In genomic region chr6:33710296-33711121, GRCh38 we compare ENCODE assay signal across 8 cellular contexts. TPM values are rescaled to one million over a fixed set of nuclear protein-coding genes. Genes with fewer than 3 reads are reported as not detected.
DNase-seq lines count a peak whose midpoint lies in the region; ATAC-seq lines count a peak whose summit lies in the region.

No MANE protein-coding gene starts in this region.

- H3K9ac ChIP-seq in HUES64 (ENCODE audit: low read depth, low read length): no peak overlapping the region

- no peaks in the 10 kb centered on the region for H3K9me3 ChIP-seq in CD8-positive, alpha-beta memory T cell (ENCODE audit: low read length)
- H3K9me3 ChIP-seq in HUES64 (ENCODE audit: insufficient read depth, low read depth, low read length): no peaks in the 10 kb centered on the region

- peaks cover 0 to 2% of the 10 kb centered on the region in 2 donors for H3K27me3 Mint-ChIP-seq in CD8-positive, alpha-beta memory T cell
- no peaks in the 10 kb centered on the region for H3K27me3 Mint-ChIP-seq in memory B cell

- H3K36me3 Mint-ChIP-seq in CD8-positive, alpha-beta memory T cell: peaks cover 0 to 32% (median 6%) of the 10 kb centered on the region in 3 donors
- H3K36me3 Mint-ChIP-seq in memory B cell: peaks cover 12% of the 10 kb centered on the region

- H3K27ac ChIP-seq in CD8-positive, alpha-beta memory T cell (ENCODE audit: low read depth, low read length): peak overlapping the region; percentile 91
- H3K27ac ChIP-seq in HUES64 (ENCODE audit: low read depth, low read length): no peak overlapping the region

- H3K36me3 ChIP-seq in CD8-positive, alpha-beta memory T cell (ENCODE audit: insufficient read depth, low read length): peaks cover 3% of the 10 kb centered on the region
- peaks cover 40% of the 10 kb centered on the region for H3K36me3 ChIP-seq in HUES64 (ENCODE audit: insufficient read depth, low read length)

- H3K4me3 Mint-ChIP-seq in CD8-positive, alpha-beta memory T cell: peak overlapping the region; percentile 98 to 100 (median 99)
- H3K4me3 Mint-ChIP-seq in memory B cell: peak overlapping the region; percentile 99

- POLR2A ChIA-PET in CD8-positive, alpha-beta memory T cell (lab: Charles Lee): interaction anchor here (0.6 to 2.1 kb wide), 6 partner anchors 13 to 527 kb away, joined by 3 to 8 read pairs (median 4); partner anchors contain the start of genes BAK1, HMGA1 and ITPR3

- CTCF ChIA-PET in CD8-positive, alpha-beta memory T cell (lab: Charles Lee): interaction anchor here (0.6 to 2.3 kb wide), 12 partner anchors 9 to 445 kb away, joined by 3 to 20 read pairs (median 4); no protein-coding TSS in a partner anchor

- peak overlapping the region; percentile 98 for H3K4me3 ChIP-seq in CD8-positive, alpha-beta memory T cell (ENCODE audit: low read length)
- peak overlapping the region; percentile 80 for H3K4me3 ChIP-seq in HUES64 (ENCODE audit: low read length)

- DNase-seq in CD8-positive, alpha-beta memory T cell: no peak
- DNase-seq in astrocyte of the hippocampus (ENCODE audit: low read depth, low spot score) (peak; percentile 28), memory B cell (ENCODE audit: low spot score in 2 of 2) (no peak), Ammon's horn (ENCODE audit: low spot score) (no peak), NCI-H2107 treated with DMSO at 0.1 percent for 48 hours (lab: John Stamatoyannopoulos, UW; ENCODE audit: unreplicated experiment) (no peak)
- no peak for DNase-seq in stimulated activated naive CD4-positive, alpha-beta T cell (lab: John Stamatoyannopoulos, UW)

- no peaks in the 10 kb centered on the region for H3K27me3 ChIP-seq in CD8-positive, alpha-beta memory T cell (ENCODE audit: insufficient read depth, low read length, poor library complexity, severe bottlenecking)
- H3K27me3 ChIP-seq in HUES64 (ENCODE audit: insufficient read depth, low read length): no peaks in the 10 kb centered on the region

- H3K4me1 ChIP-seq in CD8-positive, alpha-beta memory T cell (ENCODE audit: insufficient read depth, low read length): peaks cover 18% of the 10 kb centered on the region
- H3K4me1 ChIP-seq in HUES64 (ENCODE audit: insufficient read depth, low read length): peaks cover 7% of the 10 kb centered on the region; the same call in 1 of the 2 replicates

- no peaks in the 10 kb centered on the region for H3K9me3 Mint-ChIP-seq in CD8-positive, alpha-beta memory T cell
- H3K9me3 Mint-ChIP-seq in memory B cell: no peaks in the 10 kb centered on the region

- ATAC-seq in memory B cell (ENCODE audit: low read depth) (no peak), HG03571 (IDR thresholded peaks at IDR 0.05; ENCODE audit: unreplicated experiment) (no peak)

- 86% methylated on average over 15 of the region's 15 CpGs for WGBS in HUES64

- H3K4me1 Mint-ChIP-seq in CD8-positive, alpha-beta memory T cell: peaks cover 28 to 44% (median 39%) of the 10 kb centered on the region in 3 donors
- peaks cover 23% of the 10 kb centered on the region for H3K4me1 Mint-ChIP-seq in memory B cell

- peak overlapping the region in 7 of 8 donors; percentile 96 to 99 (median 98) for H3K27ac Mint-ChIP-seq in CD8-positive, alpha-beta memory T cell
- H3K27ac Mint-ChIP-seq in memory B cell: peak overlapping the region; percentile 98

RNA-seq across cellular contexts. Expression of gene UQCC2, which starts 1.0 kb away (rescaled TPM):
- 100 to 1,000 TPM; 150 to 157 TPM for total RNA-seq in CD8-positive, alpha-beta memory T cell
- 46.7 TPM for polyA plus RNA-seq in CD8-positive, alpha-beta memory T cell
- polyA plus RNA-seq in HUES64 (2013, experiment 1 of 2): 101 TPM
- polyA plus RNA-seq in HUES64 (2013, experiment 2 of 2): 143 TPM

RNA-seq across cellular contexts. Expression of gene IP6K3, which starts 36.2 kb away (rescaled TPM):
- not detected for total RNA-seq in CD8-positive, alpha-beta memory T cell
- not detected for polyA plus RNA-seq in CD8-positive, alpha-beta memory T cell
- polyA plus RNA-seq in HUES64 (2013, experiment 1 of 2): 0.85 TPM
- polyA plus RNA-seq in HUES64 (2013, experiment 2 of 2): 1.5 TPM
